In genomic region chr12:113299619-113300237, GRCh38 we compare ENCODE assay signal across 7 cellular contexts. TPM values are rescaled to one million over a fixed set of nuclear protein-coding genes. Genes with fewer than 3 reads are reported as not detected.
DNase-seq lines count a peak whose midpoint lies in the region; ATAC-seq and TF ChIP-seq lines count a peak whose summit lies in the region.

No MANE protein-coding gene starts in this region.

- H3K4me3 ChIP-seq in HEK293 (ENCODE audit: low read depth, low read length), result no peak overlapping the region
- H3K4me3 ChIP-seq in skeletal muscle tissue (ENCODE audit: low read length in 3 of 3), result peak overlapping the region in 2 of 3 donors; percentile 4 to 6

- peak overlapping the region; percentile 5 for H3K27ac Mint-ChIP-seq in activated naive CD8-positive, alpha-beta T cell treated with anti-CD3 and anti-CD28 coated beads for 36 hours

- H3K9me3 ChIP-seq in HEK293 (ENCODE audit: control insufficient read depth, insufficient read depth, low read depth, low read length) (no peaks in the 10 kb centered on the region), skeletal muscle tissue (ENCODE audit: control insufficient read depth in 3 of 3, low read length in 3 of 3) (no peaks in the 10 kb centered on the region)

- H3K27ac ChIP-seq in HEK293 (ENCODE audit: extremely low read depth, low read depth, low read length), result no peak overlapping the region
- peak overlapping the region; percentile 85 for H3K27ac ChIP-seq in skeletal muscle tissue (ENCODE audit: low read depth, low read length)

- peaks cover 19% of the 10 kb centered on the region for H3K36me3 Mint-ChIP-seq in activated naive CD8-positive, alpha-beta T cell treated with anti-CD3 and anti-CD28 coated beads for 36 hours

- intact Hi-C loops in left ventricle myocardium superior (cut with micrococcal nuclease), result no loop called here

- H3K4me1 ChIP-seq in HEK293 (ENCODE audit: control insufficient read depth, insufficient read depth, low read length) (peaks cover 5% of the 10 kb centered on the region; the same call in 1 of the 2 replicates), skeletal muscle tissue (ENCODE audit: control insufficient read depth in 3 of 3, insufficient read depth in 3 of 3, low read length in 3 of 3) (peaks cover 27 to 32% (median 29%) of the 10 kb centered on the region in 3 donors)

- POLR2A ChIA-PET in HEK293 (lab: Yijun Ruan, JAX), result no interaction called here

- H3K4me1 Mint-ChIP-seq in activated naive CD8-positive, alpha-beta T cell treated with anti-CD3 and anti-CD28 coated beads for 36 hours, result peaks cover 10% of the 10 kb centered on the region

- ATAC-seq in left ventricle myocardium superior (peak; percentile 63), HG03460 (IDR thresholded peaks at IDR 0.05; ENCODE audit: unreplicated experiment) (no peak)

- no peak overlapping the region for H3K4me3 Mint-ChIP-seq in activated naive CD8-positive, alpha-beta T cell treated with anti-CD3 and anti-CD28 coated beads for 36 hours

- no peaks in the 10 kb centered on the region for H3K27me3 ChIP-seq in skeletal muscle tissue (ENCODE audit: control insufficient read depth in 3 of 3, insufficient read depth in 3 of 3, low read length in 3 of 3)

- TF ChIP-seq CTCF in HEK293 (tag by site-specific recombination; IDR thresholded peaks at IDR 0.05), result no peak

- H3K36me3 ChIP-seq in HEK293 (ENCODE audit: control insufficient read depth in 2 of 2, insufficient read depth in 1 of 2, low read length in 2 of 2) (peaks cover 0 to 13% of the 10 kb centered on the region in 2 experiments; a peak in 1 of 3 replicates), skeletal muscle tissue (ENCODE audit: control insufficient read depth in 3 of 3, insufficient read depth in 3 of 3, low read length in 3 of 3) (peaks cover 28 to 52% (median 34%) of the 10 kb centered on the region in 3 donors)

- peak overlapping the region in 2 of 3 donors; percentile 57 to 71 for H3K9ac ChIP-seq in skeletal muscle tissue (ENCODE audit: low read depth in 1 of 3, low read length in 3 of 3)

- CTCF ChIA-PET in HEK293 (lab: Yijun Ruan, JAX), result interaction anchor here (0.7 kb wide), 1 partner anchor 10 kb away, joined by 4 read pairs; no protein-coding TSS in a partner anchor

- no peaks in the 10 kb centered on the region for H3K27me3 Mint-ChIP-seq in activated naive CD8-positive, alpha-beta T cell treated with anti-CD3 and anti-CD28 coated beads for 36 hours

- H3K9me3 Mint-ChIP-seq in activated naive CD8-positive, alpha-beta T cell treated with anti-CD3 and anti-CD28 coated beads for 36 hours, result no peaks in the 10 kb centered on the region

- no peak for DNase-seq in activated naive CD8-positive, alpha-beta T cell treated with anti-CD3 and anti-CD28 coated beads for 36 hours
- DNase-seq in left ventricle myocardium superior, result peak; percentile 79
- DNase-seq in NK-92 treated with Interleukin-12 subunit alpha and Interleukin-12 subunit beta, amount 100 ng/mL, for 24 hours (lab: John Stamatoyannopoulos, UW), result no peak
- DNase-seq in T-helper 2 cell, result no peak

TF ChIP-seq in HEK293, 187 proteins besides CTCF, POLR2A, EP300 and RAD21:
- TF ChIP-seq ZNF335 (tag by site-specific recombination; conservative IDR thresholded peaks at IDR 0.05) (peak; percentile 40; the same call in 1 of the 2 replicates), GLIS1 (tag by site-specific recombination; IDR thresholded peaks at IDR 0.05) (peak; percentile 43; the same call in 1 of the 2 replicates), ZBTB48 (tag by site-specific recombination; IDR thresholded peaks at IDR 0.05) (peak; percentile 95), GLIS2 (tag by site-specific recombination; IDR thresholded peaks at IDR 0.05) (peak; percentile 58), ZNF513 (tag by site-specific recombination; IDR thresholded peaks at IDR 0.05) (no peak), ZSCAN30 (tag by site-specific recombination; IDR thresholded peaks at IDR 0.05) (no peak), ZFP37 (tag by site-specific recombination; IDR thresholded peaks at IDR 0.05) (peak; percentile 58; the same call in 1 of the 2 replicates), ZNF423 (tag by site-specific recombination; IDR thresholded peaks at IDR 0.05) (no peak), ZIC2 (tag by site-specific recombination; IDR thresholded peaks at IDR 0.05) (peak; percentile 69), SP3 (tag by site-specific recombination; IDR thresholded peaks at IDR 0.05) (peak; percentile 47), KLF9 (tag by site-specific recombination; IDR thresholded peaks at IDR 0.05; ENCODE audit: low read depth) (0 out of 2 replicates have a peak, but pooled peaks have one; percentile 29), ZNF600 (tag by site-specific recombination; IDR thresholded peaks at IDR 0.05) (peak; percentile 35; the same call in 1 of the 2 replicates), HOXD13 (CRISPR knock-in tag; IDR thresholded peaks at IDR 0.05; ENCODE audit: borderline replicate concordance) (no peak)

RNA-seq across cellular contexts. Expression of gene SLC8B1, which starts 35.2 kb away (rescaled TPM):
- total RNA-seq in activated naive CD8-positive, alpha-beta T cell treated with anti-CD3 and anti-CD28 coated beads for 36 hours, result 10 to 100 TPM; 13.5 to 15.1 TPM
- 11.5 TPM for total RNA-seq in left ventricle myocardium superior
- total RNA-seq in skeletal muscle tissue, result 8.4 TPM

RNA-seq across cellular contexts. Expression of gene PLBD2, which starts 58.7 kb away (rescaled TPM):
- total RNA-seq in activated naive CD8-positive, alpha-beta T cell treated with anti-CD3 and anti-CD28 coated beads for 36 hours, result 10 to 100 TPM; 14.8 to 15.5 TPM
- total RNA-seq in left ventricle myocardium superior, result 34.4 TPM
- 4.2 TPM for total RNA-seq in skeletal muscle tissue
